22 cellular contexts compared by ENCODE assay signal in genomic region chr2:38200583-38200982, GRCh38.
DNase-seq lines count a peak whose midpoint lies in the region; ATAC-seq, FAIRE-seq and TF ChIP-seq lines count a peak whose summit lies in the region.
"Had no signal": no experiment of that assay in that cellular context is flagged by ENCODE, and none has a peak within 500 bp of the region (broad histone marks: within the 10 kb centered on the region; RNA-seq: fewer than 3 reads in every experiment).

No MANE protein-coding gene starts in this region.

- H3K9me3 ChIP-seq in A549 (no peaks in the 10 kb centered on the region), esophagus muscularis mucosa (no peaks in the 10 kb centered on the region), testis (no peaks in the 10 kb centered on the region), Peyer's patch (no peaks in the 10 kb centered on the region)
- H3K9me3 ChIP-seq: SJSA1 had no signal

- intact Hi-C loops in esophagus muscularis mucosa (cut with DNase I) (no loop called here), testis (cut with DNase I; ENCODE audit: low total_unique reads) (no loop called here)

- CTCF ChIA-PET in A549 (lab: Yijun Ruan, JAX), result interaction anchor here (0.6 kb wide), 1 partner anchor 1404 kb away, joined by 3 read pairs; no protein-coding TSS in a partner anchor

- POLR2A ChIA-PET in A549 (lab: Yijun Ruan, JAX), result no interaction called here

- H3K36me3 ChIP-seq in esophagus muscularis mucosa, result no peaks in the 10 kb centered on the region
- no peaks in the 10 kb centered on the region for H3K36me3 ChIP-seq in testis (ENCODE audit: low read depth, missing control alignments)
- no peaks in the 10 kb centered on the region for H3K36me3 ChIP-seq in Peyer's patch
- H3K36me3 ChIP-seq: SJSA1 had no signal

- no peak for ATAC-seq in A549
- no peak for ATAC-seq in omental fat pad (ENCODE audit: low FRiP score)
- ATAC-seq: Right ventricle myocardium inferior had no signal

- peaks cover 42% of the 10 kb centered on the region for H3K4me1 Mint-ChIP-seq in nephron
- H3K4me1 Mint-ChIP-seq: B cell had no signal

- WGBS in A549 (ENCODE audit: missing lambda C conversion rate), result 42% methylated on average over 3 of the region's 3 CpGs
- 52% methylated on average over 3 of the region's 3 CpGs for WGBS in esophagus muscularis mucosa
- WGBS in testis, 2 donors, result 47 to 52% methylated on average over 3 of the region's 3 CpGs

- H3K27ac Mint-ChIP-seq in nephron, result peak overlapping the region; percentile 97 to 98 (median 98)
- H3K27ac Mint-ChIP-seq: B cell, CD14-positive monocyte had no signal

- TF ChIP-seq POLR2A in A549 (IDR thresholded peaks at IDR 0.05; ENCODE audit: low read length) (no peak), esophagus muscularis mucosa (IDR thresholded peaks at IDR 0.05; ENCODE audit: low read depth) (no peak), testis (IDR thresholded peaks at IDR 0.05) (no peak), Peyer's patch (IDR thresholded peaks at IDR 0.05) (no peak)

- H3K4me3 ChIP-seq in A549, result no peak overlapping the region
- H3K4me3 ChIP-seq in esophagus muscularis mucosa, result no peak overlapping the region
- no peak overlapping the region for H3K4me3 ChIP-seq in testis
- H3K4me3 ChIP-seq in Peyer's patch, result no peak overlapping the region
- H3K4me3 ChIP-seq: SJSA1 had no signal

- H3K4me1 ChIP-seq in A549 (no peaks in the 10 kb centered on the region), esophagus muscularis mucosa (peaks cover 0 to 24% (median 16%) of the 10 kb centered on the region in 4 donors), testis (peaks cover 5% of the 10 kb centered on the region), Peyer's patch (no peaks in the 10 kb centered on the region)
- H3K4me1 ChIP-seq: SJSA1 had no signal

- H3K27me3 Mint-ChIP-seq in nephron (ENCODE audit: low read depth), result no peaks in the 10 kb centered on the region

- TF ChIP-seq EP300 in A549 (IDR thresholded peaks at IDR 0.05) (no peak), esophagus muscularis mucosa (IDR thresholded peaks at IDR 0.05) (no peak)

- no peak for TF ChIP-seq RAD21 in A549 (conservative IDR thresholded peaks at IDR 0.05 in 1 of 2, IDR thresholded peaks at IDR 0.05 in 1 of 2)

- H3K27ac ChIP-seq in A549, result no peak overlapping the region
- H3K27ac ChIP-seq in esophagus muscularis mucosa (replicated peaks in 1 of 4), result peak overlapping the region in 3 of 4 donors; percentile 26 to 41 (median 27)
- no peak overlapping the region for H3K27ac ChIP-seq in testis
- peak overlapping the region in 1 of 4 donors; percentile 38 for H3K27ac ChIP-seq in Peyer's patch
- H3K27ac ChIP-seq: KMS-11, SJSA1 had no signal

- DNase-seq in A549 (ENCODE audit: low read depth in 1 of 2, low spot score in 1 of 2) (no peak), esophagus muscularis mucosa (ENCODE audit: extremely low spot score) (no peak), testis (peak; percentile 41), Peyer's patch (no peak), NCI-H146 (lab: John Stamatoyannopoulos, UW) (no peak), omental fat pad (ENCODE audit: low spot score) (no peak)
- DNase-seq: GOT3, HCEC 1CT, IMR-90, NCI-H1105, NCI-H2081, NCI-H2171, NCI-H524 treated with DMSO at 0.1 percent for 48 hours, OCI-M1 had no signal

- TF ChIP-seq CTCF in A549 (IDR thresholded peaks at IDR 0.05), result no peak
- no peak for TF ChIP-seq CTCF in esophagus muscularis mucosa (IDR thresholded peaks at IDR 0.05)
- TF ChIP-seq CTCF in nephron (IDR thresholded peaks at IDR 0.05; ENCODE audit: unreplicated experiment in 3 of 3), result no peak
- no peak for TF ChIP-seq CTCF in testis (IDR thresholded peaks at IDR 0.05)
- no peak for TF ChIP-seq CTCF in Peyer's patch (IDR thresholded peaks at IDR 0.05)
- TF ChIP-seq CTCF in omental fat pad (IDR thresholded peaks at IDR 0.05), result no peak

- H3K4me3 Mint-ChIP-seq in nephron, result peak overlapping the region in 1 of 3 experiments; percentile 51
- H3K4me3 Mint-ChIP-seq: B cell had no signal

- H3K27me3 ChIP-seq in esophagus muscularis mucosa (no peaks in the 10 kb centered on the region), testis (no peaks in the 10 kb centered on the region), Peyer's patch (no peaks in the 10 kb centered on the region)
- H3K27me3 ChIP-seq: SJSA1 had no signal

- peaks cover 7% of the 10 kb centered on the region for H3K9me3 Mint-ChIP-seq in nephron

- peaks cover 4% of the 10 kb centered on the region for H3K36me3 Mint-ChIP-seq in nephron (ENCODE audit: low read depth)

- peak; percentile 18 for FAIRE-seq in A549 (lab: Jason Lieb, UNC)
- FAIRE-seq: G401.6, GM18507 had no signal

- no peak overlapping the region for H3K4me2 ChIP-seq in A549
- H3K4me2 ChIP-seq: KMS-11 had no signal

TF ChIP-seq in A549, 52 proteins besides CTCF, POLR2A, EP300 and RAD21:
- TF ChIP-seq RCOR1 (IDR thresholded peaks at IDR 0.05; ENCODE audit: low read depth, low read length) (no peak), ZFP36 (IDR thresholded peaks at IDR 0.05; ENCODE audit: borderline replicate concordance, partially characterized antibody) (no peak), RFX5 (IDR thresholded peaks at IDR 0.05) (no peak), FOSB (CRISPR knock-in tag; IDR thresholded peaks at IDR 0.05) (no peak), ESRRA (IDR thresholded peaks at IDR 0.05; ENCODE audit: borderline replicate concordance, low read length) (no peak), HES2 (IDR thresholded peaks at IDR 0.05) (no peak), PHF8 (IDR thresholded peaks at IDR 0.05; ENCODE audit: borderline replicate concordance, low read depth) (no peak)

Comparison
In these comparisons a context has a peak if more than half of its experiments do, and no peak if none do; other contexts are left out.
1. H3K27ac ChIP-seq: peak in esophagus muscularis mucosa (3 of 4); none in A549 (0 of 2) and testis (0 of 2).